Comparison of ENCODE assay signal across 22 cellular contexts in genomic region chr5:12237837-12238575, GRCh38.
"Had no signal": no experiment of that assay in that cellular context is flagged by ENCODE, and none has a peak within 500 bp of the region (broad histone marks: within the 10 kb centered on the region; RNA-seq: fewer than 3 reads in every experiment).

No MANE protein-coding gene starts in this region.

- H3K4me3 Mint-ChIP-seq: activated T-cell treated with anti-CD3 and anti-CD28 coated beads, Interleukin-2, amount 50 U/mL, for 72 hours; natural killer cell; stimulated activated effector memory CD8-positive, alpha-beta T cell treated with anti-CD3 and anti-CD28 coated beads, Interleukin-12 subunit alpha, Interleukin-12 subunit beta, amount 100 ng/mL, for 72 hours had no signal

- H3K9me3 ChIP-seq: ascending aorta, neutrophil, pancreas, thoracic aorta, upper lobe of left lung had no signal

- H3K27ac ChIP-seq: ascending aorta, neutrophil, pancreas, thoracic aorta, upper lobe of left lung, WERI-Rb-1 had no signal

- H3K4me1 Mint-ChIP-seq: natural killer cell; stimulated activated effector memory CD8-positive, alpha-beta T cell treated with anti-CD3 and anti-CD28 coated beads, Interleukin-12 subunit alpha, Interleukin-12 subunit beta, amount 100 ng/mL, for 72 hours had no signal

- H3K36me3 ChIP-seq: ascending aorta, neutrophil, pancreas, thoracic aorta, upper lobe of left lung, WERI-Rb-1 had no signal

- H3K27me3 ChIP-seq: ascending aorta, neutrophil, pancreas, upper lobe of left lung had no signal

- DNase-seq: activated CD4-positive, alpha-beta T cell treated with anti-CD3 and anti-CD28 coated beads, Interleukin-2, amount 50 U/mL, for 4 hours; activated effector memory CD4-positive, alpha-beta T cell treated with anti-CD3 and anti-CD28 coated beads, Interleukin-2, amount 50 U/mL, for 16 hours; activated naive CD4-positive, alpha-beta T cell treated with anti-CD3 and anti-CD28 coated beads, Interleukin-2, amount 50 U/mL, for 16 hours; activated T-cell treated with anti-CD3 and anti-CD28 coated beads, Interleukin-2, amount 50 U/mL, for 72 hours; cerebellar nuclear complex; cortex of kidney; effector CD4-positive, alpha-beta T cell; left ventricle myocardium superior; mesenchymal stem cell; natural killer cell; pancreas; stimulated activated CD4-positive, alpha-beta T cell treated with anti-CD3 and anti-CD28 coated beads, Interleukin-4, amount 100 ng/mL, for 1 hour; SW 1271; T-helper 2 cell; upper lobe of left lung; WERI-Rb-1 had no signal

- H3K27ac Mint-ChIP-seq: activated T-cell treated with anti-CD3 and anti-CD28 coated beads, Interleukin-2, amount 50 U/mL, for 72 hours; natural killer cell; stimulated activated effector memory CD8-positive, alpha-beta T cell treated with anti-CD3 and anti-CD28 coated beads, Interleukin-12 subunit alpha, Interleukin-12 subunit beta, amount 100 ng/mL, for 72 hours had no signal

- H3K4me3 ChIP-seq: ascending aorta, pancreas, smooth muscle cell, thoracic aorta, upper lobe of left lung had no signal

- H3K36me3 Mint-ChIP-seq: natural killer cell; stimulated activated effector memory CD8-positive, alpha-beta T cell treated with anti-CD3 and anti-CD28 coated beads, Interleukin-12 subunit alpha, Interleukin-12 subunit beta, amount 100 ng/mL, for 72 hours had no signal

- H3K4me1 ChIP-seq: ascending aorta, pancreas, upper lobe of left lung had no signal

- ATAC-seq: activated T-cell treated with anti-CD3 and anti-CD28 coated beads, Interleukin-2, amount 50 U/mL, for 72 hours; left ventricle myocardium superior; natural killer cell; sciatic nerve; stimulated activated effector memory CD8-positive, alpha-beta T cell treated with anti-CD3 and anti-CD28 coated beads, Interleukin-12 subunit alpha, Interleukin-12 subunit beta, amount 100 ng/mL, for 72 hours had no signal
